ENCODE assay signal across 1 cellular context in genomic region chr19:14030997-14031718, GRCh38.
TF ChIP-seq lines count a peak whose summit lies in the region.

No MANE protein-coding gene starts in this region.

TF ChIP-seq in HepG2, 621 proteins besides CTCF, POLR2A, EP300 and RAD21:
- TF ChIP-seq HNF1B (CRISPR knock-in tag; IDR thresholded peaks at IDR 0.05) (peak; percentile 35; the same call in 1 of the 2 replicates), ZNF572 (CRISPR knock-in tag; IDR thresholded peaks at IDR 0.05) (0 out of 2 replicates have a peak, but pooled peaks have one; percentile 56), NR2F6 (IDR thresholded peaks at IDR 0.05) (peak; percentile 66; the same call in 1 of the 2 replicates), NR2F6 (CRISPR knock-in tag; IDR thresholded peaks at IDR 0.05) (no peak), ZBTB37 (CRISPR knock-in tag; IDR thresholded peaks at IDR 0.05) (no peak), ZNF225 (CRISPR knock-in tag; IDR thresholded peaks at IDR 0.05) (0 out of 2 replicates have a peak, but pooled peaks have one; percentile 22), SALL1 (CRISPR knock-in tag; IDR thresholded peaks at IDR 0.05) (0 out of 2 replicates have a peak, but pooled peaks have one; percentile 33), ZNF558 (CRISPR knock-in tag; IDR thresholded peaks at IDR 0.05; ENCODE audit: borderline replicate concordance) (0 out of 2 replicates have a peak, but pooled peaks have one; percentile 24), TSC22D2 (CRISPR knock-in tag; IDR thresholded peaks at IDR 0.05; ENCODE audit: borderline replicate concordance) (no peak), ZSCAN25 (CRISPR knock-in tag; IDR thresholded peaks at IDR 0.05) (0 out of 2 replicates have a peak, but pooled peaks have one; percentile 5)
TF ChIP-seq in HepG2: peak in this region for 7.
